In the genomic region with DNA sequence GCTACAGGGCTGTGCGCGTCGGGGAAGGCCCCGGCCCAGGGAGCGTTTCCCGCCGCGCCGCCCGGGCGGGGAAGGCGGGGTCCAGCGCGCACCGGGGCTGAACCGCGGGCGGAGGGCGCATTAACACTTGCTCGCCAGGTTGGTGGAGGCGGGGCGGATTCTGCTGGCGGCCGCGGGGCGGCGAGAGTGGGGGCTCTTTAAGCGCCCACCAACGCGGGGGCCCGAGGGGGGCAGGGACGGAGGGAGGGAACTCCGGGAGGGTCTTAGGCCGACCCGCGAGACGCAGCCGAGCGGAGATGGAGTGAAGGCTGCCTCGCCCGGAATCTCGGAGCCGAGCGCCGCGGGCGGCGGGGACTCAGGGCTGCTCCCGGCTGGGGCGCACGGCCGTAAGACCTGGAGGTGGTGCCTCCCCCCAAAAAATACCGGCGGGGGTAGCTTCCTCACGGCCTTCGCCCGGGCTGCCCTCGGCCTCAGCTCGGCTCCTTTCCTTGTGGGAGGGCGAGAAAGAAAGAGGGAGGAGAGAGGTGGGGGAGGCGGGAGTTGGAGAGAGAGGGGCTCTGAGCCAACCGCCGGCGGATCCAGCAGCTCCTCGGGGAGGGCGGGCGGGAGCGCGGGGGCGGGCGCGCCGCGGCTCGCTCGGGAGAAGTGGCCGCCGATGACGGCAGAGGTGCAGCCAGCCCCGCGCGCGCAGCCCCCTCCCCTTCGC, we compare ENCODE assay signal across 8 cellular contexts. TPM values are rescaled to one million over a fixed set of nuclear protein-coding genes. Genes with fewer than 3 reads are reported as not detected.
DNase-seq lines count a peak whose midpoint lies in the region; ATAC-seq, FAIRE-seq and TF ChIP-seq lines count a peak whose summit lies in the region.

No MANE protein-coding gene starts in this region.

- DNase-seq in activated naive CD8-positive, alpha-beta T cell treated with anti-CD3 and anti-CD28 coated beads, Interleukin-2, amount 10 ng/mL, durations not matched to agents 7 days and 5 days = no peak
- DNase-seq in activated naive CD8-positive, alpha-beta T cell treated with anti-CD3 and anti-CD28 coated beads, Interleukin-2, amount 50 U/mL, for 24 hours = no peak
- DNase-seq in body of pancreas = peak in 2 of 4 donors; percentile 17 to 39
- no peak for DNase-seq in left lobe of liver (ENCODE audit: low spot score)
- DNase-seq in upper lobe of left lung = peak; percentile 43 to 89
- no peak for DNase-seq in RCC 7860 (ENCODE audit: low spot score)
- DNase-seq in NCI-H524 treated with DMSO at 0.1 percent for 48 hours (lab: John Stamatoyannopoulos, UW) = no peak

- peaks cover 0 to 24% of the 10 kb centered on the region in 2 donors for H3K27me3 ChIP-seq in body of pancreas
- peaks cover 0 to 60% (median 27%) of the 10 kb centered on the region in 4 donors for H3K27me3 ChIP-seq in upper lobe of left lung

- TF ChIP-seq POLR2A in body of pancreas (IDR thresholded peaks at IDR 0.05) = peak in 1 of 3 donors; percentile 3
- peak in 2 of 4 donors; percentile 6 to 11 for TF ChIP-seq POLR2A in upper lobe of left lung (IDR thresholded peaks at IDR 0.05)

- H3K9me3 ChIP-seq in body of pancreas = no peaks in the 10 kb centered on the region
- H3K9me3 ChIP-seq in upper lobe of left lung = no peaks in the 10 kb centered on the region

- H3K36me3 ChIP-seq in body of pancreas (replicated peaks in 1 of 2; ENCODE audit: insufficient read depth in 1 of 2, low read depth in 2 of 2) = no peaks in the 10 kb centered on the region
- H3K36me3 ChIP-seq in upper lobe of left lung = peaks cover 0 to 43% (median 0%) of the 10 kb centered on the region in 4 donors

- H3K4me1 Mint-ChIP-seq in activated naive CD8-positive, alpha-beta T cell treated with anti-CD3 and anti-CD28 coated beads, Interleukin-2, amount 10 ng/mL, durations not matched to agents 7 days and 5 days = peaks cover 19% of the 10 kb centered on the region
- H3K4me1 Mint-ChIP-seq in activated naive CD8-positive, alpha-beta T cell treated with anti-CD3 and anti-CD28 coated beads, Interleukin-2, amount 50 U/mL, for 24 hours = peaks cover 33% of the 10 kb centered on the region

- H3K4me3 Mint-ChIP-seq in activated naive CD8-positive, alpha-beta T cell treated with anti-CD3 and anti-CD28 coated beads, Interleukin-2, amount 10 ng/mL, durations not matched to agents 7 days and 5 days = peak overlapping the region; percentile 76
- no peak overlapping the region for H3K4me3 Mint-ChIP-seq in activated naive CD8-positive, alpha-beta T cell treated with anti-CD3 and anti-CD28 coated beads, Interleukin-2, amount 50 U/mL, for 24 hours

- H3K4me3 ChIP-seq in body of pancreas (peak overlapping the region; percentile 3 to 32), upper lobe of left lung (peak overlapping the region; percentile 53 to 66 (median 64))

- POLR2A ChIA-PET in activated naive CD8-positive, alpha-beta T cell treated with anti-CD3 and anti-CD28 coated beads, Interleukin-2, amount 10 ng/mL, durations not matched to agents 7 days and 5 days (lab: Charles Lee) = no interaction called here

- WGBS in body of pancreas, 2 donors = 1 to 2% methylated on average over 8 to 52 of the region's 84 CpGs
- 0 to 1% methylated on average over 25 to 48 of the region's 84 CpGs for WGBS in upper lobe of left lung, 2 donors

- H3K27me3 Mint-ChIP-seq in activated naive CD8-positive, alpha-beta T cell treated with anti-CD3 and anti-CD28 coated beads, Interleukin-2, amount 10 ng/mL, durations not matched to agents 7 days and 5 days = peaks cover 75% of the 10 kb centered on the region
- H3K27me3 Mint-ChIP-seq in activated naive CD8-positive, alpha-beta T cell treated with anti-CD3 and anti-CD28 coated beads, Interleukin-2, amount 50 U/mL, for 24 hours = peaks cover 66% of the 10 kb centered on the region

- FAIRE-seq in RCC 7860 (lab: Jason Lieb, UNC) = no peak

- H3K9me3 Mint-ChIP-seq in activated naive CD8-positive, alpha-beta T cell treated with anti-CD3 and anti-CD28 coated beads, Interleukin-2, amount 10 ng/mL, durations not matched to agents 7 days and 5 days = no peaks in the 10 kb centered on the region
- H3K9me3 Mint-ChIP-seq in activated naive CD8-positive, alpha-beta T cell treated with anti-CD3 and anti-CD28 coated beads, Interleukin-2, amount 50 U/mL, for 24 hours = no peaks in the 10 kb centered on the region

- H3K27ac ChIP-seq in body of pancreas = peak overlapping the region in 3 of 4 donors; percentile 36 to 68 (median 67)
- H3K27ac ChIP-seq in upper lobe of left lung = peak overlapping the region; percentile 94 to 97 (median 95)

- ATAC-seq in activated naive CD8-positive, alpha-beta T cell treated with anti-CD3 and anti-CD28 coated beads, Interleukin-2, amount 10 ng/mL, durations not matched to agents 7 days and 5 days (ENCODE audit: low read depth) = peak; percentile 36
- no peak for ATAC-seq in activated naive CD8-positive, alpha-beta T cell treated with anti-CD3 and anti-CD28 coated beads, Interleukin-2, amount 50 U/mL, for 24 hours
- ATAC-seq in body of pancreas (peak; percentile 42), left lobe of liver (peak; percentile 34), upper lobe of left lung (ENCODE audit: low FRiP score in 2 of 2) (peak; percentile 32 to 76), GM18519 (IDR thresholded peaks at IDR 0.05; ENCODE audit: low FRiP score, unreplicated experiment) (no peak)

- peaks cover 34% of the 10 kb centered on the region for H3K4me1 ChIP-seq in body of pancreas
- peaks cover 14 to 50% (median 26%) of the 10 kb centered on the region in 4 donors for H3K4me1 ChIP-seq in upper lobe of left lung

- TF ChIP-seq CTCF in body of pancreas (IDR thresholded peaks at IDR 0.05) = no peak
- TF ChIP-seq CTCF in upper lobe of left lung (IDR thresholded peaks at IDR 0.05) = peak in 2 of 6 experiments; percentile 12

- intact Hi-C loops in body of pancreas (cut with DNase I) = no loop called here

- no peak for TF ChIP-seq EP300 in upper lobe of left lung (IDR thresholded peaks at IDR 0.05)

- H3K27ac Mint-ChIP-seq in activated naive CD8-positive, alpha-beta T cell treated with anti-CD3 and anti-CD28 coated beads, Interleukin-2, amount 10 ng/mL, durations not matched to agents 7 days and 5 days = no peak overlapping the region
- H3K27ac Mint-ChIP-seq in activated naive CD8-positive, alpha-beta T cell treated with anti-CD3 and anti-CD28 coated beads, Interleukin-2, amount 50 U/mL, for 24 hours = no peak overlapping the region

- no peaks in the 10 kb centered on the region for H3K36me3 Mint-ChIP-seq in activated naive CD8-positive, alpha-beta T cell treated with anti-CD3 and anti-CD28 coated beads, Interleukin-2, amount 10 ng/mL, durations not matched to agents 7 days and 5 days
- no peaks in the 10 kb centered on the region for H3K36me3 Mint-ChIP-seq in activated naive CD8-positive, alpha-beta T cell treated with anti-CD3 and anti-CD28 coated beads, Interleukin-2, amount 50 U/mL, for 24 hours (ENCODE audit: low read depth)

RNA-seq across cellular contexts. Expression of gene FOXF1, which starts 0.4 kb away (rescaled TPM):
- not detected for total RNA-seq in activated naive CD8-positive, alpha-beta T cell treated with anti-CD3 and anti-CD28 coated beads, Interleukin-2, amount 10 ng/mL, durations not matched to agents 7 days and 5 days
- 1 to 10 TPM in 1 of 2 donors, under 1 TPM in 1; 0.52 to 7.3 TPM for total RNA-seq in body of pancreas
- total RNA-seq in left lobe of liver = 1.7 TPM
- total RNA-seq in upper lobe of left lung = 10 to 100 TPM in 5 of 6 donors, 1 to 10 TPM in 1; 6.3 to 73.6 (median 24.5) TPM

RNA-seq across cellular contexts. Expression of gene MTHFSD, which starts 45.1 kb away (rescaled TPM):
- total RNA-seq in activated naive CD8-positive, alpha-beta T cell treated with anti-CD3 and anti-CD28 coated beads, Interleukin-2, amount 10 ng/mL, durations not matched to agents 7 days and 5 days = 10 to 100 TPM; 33.2 to 34.6 TPM
- 10 to 100 TPM; 16.9 to 35.6 TPM for total RNA-seq in body of pancreas
- total RNA-seq in left lobe of liver = 9.9 TPM
- total RNA-seq in upper lobe of left lung = 10 to 100 TPM; 13.8 to 39.8 (median 22.0) TPM

RNA-seq across cellular contexts. Expression of gene FOXC2, which starts 56.7 kb away (rescaled TPM):
- not detected for total RNA-seq in activated naive CD8-positive, alpha-beta T cell treated with anti-CD3 and anti-CD28 coated beads, Interleukin-2, amount 10 ng/mL, durations not matched to agents 7 days and 5 days
- under 1 TPM; 0.66 to 0.78 TPM for total RNA-seq in body of pancreas
- total RNA-seq in left lobe of liver = 0.13 TPM
- 1 to 10 TPM in 1 of 6 donors, under 1 TPM in 3, not detected in 2; 0.39 to 1.9 (median 0.56) TPM for total RNA-seq in upper lobe of left lung

Comparison
In these comparisons a context has a peak if more than half of its experiments do, and no peak if none do; other contexts are left out.
1. ATAC-seq: peak in activated naive CD8-positive, alpha-beta T cell treated with anti-CD3 and anti-CD28 coated beads, Interleukin-2, amount 10 ng/mL, durations not matched to agents 7 days and 5 days (single experiment), body of pancreas (single experiment), left lobe of liver (single experiment) and upper lobe of left lung (2 of 2); none in activated naive CD8-positive, alpha-beta T cell treated with anti-CD3 and anti-CD28 coated beads, Interleukin-2, amount 50 U/mL, for 24 hours (single experiment) and GM18519 (single experiment).
2. DNase-seq: peak in upper lobe of left lung (2 of 2); none in activated naive CD8-positive, alpha-beta T cell treated with anti-CD3 and anti-CD28 coated beads, Interleukin-2, amount 10 ng/mL, durations not matched to agents 7 days and 5 days (single experiment), activated naive CD8-positive, alpha-beta T cell treated with anti-CD3 and anti-CD28 coated beads, Interleukin-2, amount 50 U/mL, for 24 hours (single experiment), left lobe of liver (single experiment), RCC 7860 (single experiment) and NCI-H524 treated with DMSO at 0.1 percent for 48 hours (single experiment).